ENCODE assay signal across 27 cellular contexts in the genomic region with DNA sequence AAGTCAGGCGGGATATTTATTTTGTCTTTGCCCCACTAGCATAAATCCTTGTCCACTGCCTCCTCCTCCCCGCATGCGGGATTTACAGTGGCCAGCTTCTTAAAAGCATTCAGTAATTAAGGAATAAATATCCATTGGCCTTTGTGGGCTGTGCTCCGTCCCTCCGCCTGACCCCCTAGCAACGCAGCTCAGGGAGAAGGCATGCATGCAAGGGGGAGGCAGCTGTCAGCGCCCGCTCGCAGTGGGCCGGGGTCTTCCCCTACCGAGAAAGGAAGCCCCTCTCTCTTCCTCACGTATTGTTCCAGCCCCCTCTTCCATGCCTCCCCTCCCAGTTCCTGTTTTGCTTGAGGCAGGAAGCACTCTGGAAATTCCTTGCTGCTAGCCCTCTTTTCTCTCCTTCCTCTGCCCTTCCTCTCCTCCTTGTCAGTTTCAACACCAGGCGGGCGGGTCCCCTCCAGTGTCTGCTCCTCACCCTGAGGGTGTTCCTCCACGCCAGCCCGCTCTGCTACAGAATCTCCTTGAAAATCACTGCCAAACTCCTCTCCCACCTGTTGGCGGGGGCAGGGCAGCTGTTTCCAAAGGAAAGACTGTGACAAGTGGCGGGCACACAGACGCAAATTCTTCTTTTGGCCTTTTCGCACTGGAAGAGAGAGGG.
DNase-seq lines count a peak whose midpoint lies in the region; ATAC-seq and TF ChIP-seq lines count a peak whose summit lies in the region.
"Had no signal": no experiment of that assay in that cellular context is flagged by ENCODE, and none has a peak within 500 bp of the region (broad histone marks: within the 10 kb centered on the region; RNA-seq: fewer than 3 reads in every experiment).

No MANE protein-coding gene starts in this region.

- TF ChIP-seq POLR2A in vagina (IDR thresholded peaks at IDR 0.05): no peak

- peaks cover 5% of the 10 kb centered on the region; the same call in 1 of the 2 replicates for H3K9me3 Mint-ChIP-seq in WTC11
- H3K9me3 Mint-ChIP-seq in osteocyte (ENCODE audit: unreplicated experiment): no peaks in the 10 kb centered on the region
- no peaks in the 10 kb centered on the region for H3K9me3 Mint-ChIP-seq in Caco-2 (ENCODE audit: unreplicated experiment)

- peaks cover 23% of the 10 kb centered on the region for H4K20me1 ChIP-seq in BLaER1

- H3K4me1 Mint-ChIP-seq in WTC11 (peaks cover 43% of the 10 kb centered on the region), osteocyte (ENCODE audit: unreplicated experiment) (peaks cover 16% of the 10 kb centered on the region), Caco-2 (ENCODE audit: low read depth, unreplicated experiment) (no peaks in the 10 kb centered on the region)

- ATAC-seq in WTC11: peak; percentile 52
- ATAC-seq: GM12878, left lobe of liver, SK-N-SH treated with all-trans-retinoic acid at 6 μM for 48 hours, upper lobe of right lung had no signal

- intact Hi-C loops in vagina (cut with DNase I) (no loop called here), Caco-2 (cut with micrococcal nuclease; ENCODE audit: unreplicated experiment) (no loop called here)

- H3K27ac ChIP-seq in BLaER1: no peak overlapping the region
- H3K27ac ChIP-seq in vagina: no peak overlapping the region
- H3K27ac ChIP-seq: A549, prostate gland, upper lobe of right lung had no signal

- H3K4me3 Mint-ChIP-seq in WTC11 (no peak overlapping the region), osteocyte (ENCODE audit: unreplicated experiment) (no peak overlapping the region), Caco-2 (ENCODE audit: unreplicated experiment) (no peak overlapping the region)

- no peaks in the 10 kb centered on the region for H3K36me3 Mint-ChIP-seq in WTC11
- H3K36me3 Mint-ChIP-seq in osteocyte (ENCODE audit: unreplicated experiment): peaks cover 2% of the 10 kb centered on the region
- no peaks in the 10 kb centered on the region for H3K36me3 Mint-ChIP-seq in Caco-2 (ENCODE audit: insufficient read depth, unreplicated experiment)

- no TSS peak for BruUV-seq in Caco-2 (replicated peaks; lab: Mats Ljungman, UMichigan)

- POLR2A ChIA-PET in WTC11 (lab: Charles Lee) (interaction anchor here (0.7 kb wide), 1 partner anchor 1060 kb away, joined by 3 read pairs; no protein-coding TSS in a partner anchor), Caco-2 (lab: Charles Lee) (no interaction called here)

- H3K36me3 ChIP-seq in BLaER1 (peaks cover 22% of the 10 kb centered on the region; the same call in 1 of the 2 replicates), vagina (no peaks in the 10 kb centered on the region), Caco-2 (ENCODE audit: control insufficient read depth, insufficient read depth, low read length) (no peaks in the 10 kb centered on the region)
- H3K36me3 ChIP-seq: BE2C, prostate gland, upper lobe of right lung had no signal

- H3K4me3 ChIP-seq in BLaER1 (no peak overlapping the region), vagina (no peak overlapping the region), Caco-2 (ENCODE audit: low read depth, low read length) (no peak overlapping the region)
- H3K4me3 ChIP-seq: A549, GM12878, prostate gland, upper lobe of right lung had no signal

- H3K9me3 ChIP-seq in BLaER1 (no peaks in the 10 kb centered on the region), vagina (no peaks in the 10 kb centered on the region), Caco-2 (no peaks in the 10 kb centered on the region)
- H3K9me3 ChIP-seq: A549, BE2C, prostate gland, upper lobe of right lung had no signal

- no peak for TF ChIP-seq CTCF in WTC11 (IDR thresholded peaks at IDR 0.05)
- no peak for TF ChIP-seq CTCF in osteocyte (IDR thresholded peaks at IDR 0.05)
- no peak for TF ChIP-seq CTCF in vagina (IDR thresholded peaks at IDR 0.05)
- TF ChIP-seq CTCF in Caco-2 (IDR thresholded peaks at IDR 0.05; ENCODE audit: insufficient read depth in 1 of 2, low read depth in 1 of 2, low read length in 1 of 2, severe bottlenecking in 1 of 2, unreplicated experiment in 1 of 2): no peak

- H3K4me1 ChIP-seq in BLaER1: peaks cover 10% of the 10 kb centered on the region
- no peaks in the 10 kb centered on the region for H3K4me1 ChIP-seq in vagina
- H3K4me1 ChIP-seq in Caco-2: no peaks in the 10 kb centered on the region
- H3K4me1 ChIP-seq: A549, BE2C, prostate gland had no signal

- H3K9ac ChIP-seq in BLaER1: no peak overlapping the region

- CTCF ChIA-PET in WTC11 (lab: Charles Lee): interaction anchor here (1.0 to 2.0 kb wide), 7 partner anchors 11 to 172 kb away, joined by 3 to 9 read pairs (median 6); no protein-coding TSS in a partner anchor
- CTCF ChIA-PET in Caco-2 (lab: Charles Lee): no interaction called here

- H3K27ac Mint-ChIP-seq in WTC11: peak overlapping the region; percentile 36
- H3K27ac Mint-ChIP-seq in osteocyte (ENCODE audit: unreplicated experiment): peak overlapping the region; percentile 63
- no peak overlapping the region for H3K27ac Mint-ChIP-seq in Caco-2 (ENCODE audit: unreplicated experiment)

- DNase-seq in WTC11 (ENCODE audit: low spot score) (no peak), islet precursor cell (peak; percentile 62), osteocyte (ENCODE audit: extremely low spot score, unreplicated experiment) (no peak), vagina (ENCODE audit: extremely low spot score in 2 of 2) (no peak), NCI-H187 (lab: John Stamatoyannopoulos, UW) (no peak), Caco-2 (no peak), OCI-M2 (lab: John Stamatoyannopoulos, UW; ENCODE audit: unreplicated experiment) (no peak)
- DNase-seq: activated CD4-positive, alpha-beta T cell treated with anti-CD3 and anti-CD28 coated beads for 48 hours; activated naive CD4-positive, alpha-beta T cell treated with anti-CD3 and anti-CD28 coated beads, Interleukin-2, amount 50 U/mL, for 16 hours; activated T-cell treated with anti-CD3 and anti-CD28 coated beads, Interleukin-2, amount 50 U/mL, for 48 hours; BE2C; COR-L47; cortex of kidney; HCEC 1CT; IMR-90; NCI-H1048; NCI-H1930; NCI-H345; NCI-H774; T-helper 2 cell; upper lobe of right lung had no signal

- H3K4me2 ChIP-seq in BLaER1: peak overlapping the region; percentile 11; the same call in 1 of the 2 replicates
- H3K4me2 ChIP-seq: A549 had no signal

- no peaks in the 10 kb centered on the region for H3K27me3 Mint-ChIP-seq in WTC11 (ENCODE audit: low read depth)
- H3K27me3 Mint-ChIP-seq in osteocyte (ENCODE audit: unreplicated experiment): no peaks in the 10 kb centered on the region
- no peaks in the 10 kb centered on the region for H3K27me3 Mint-ChIP-seq in Caco-2 (ENCODE audit: insufficient read depth, unreplicated experiment)

- H3K27me3 ChIP-seq in BLaER1 (no peaks in the 10 kb centered on the region), vagina (no peaks in the 10 kb centered on the region), Caco-2 (replicated peaks; ENCODE audit: control insufficient read depth, insufficient read depth, low read length) (no peaks in the 10 kb centered on the region)
- H3K27me3 ChIP-seq: BE2C, upper lobe of right lung had no signal

TF ChIP-seq in WTC11, 78 proteins besides CTCF, POLR2A, EP300 and RAD21:
- TF ChIP-seq ZNF138 (CRISPR knock-in tag; conservative IDR thresholded peaks at IDR 0.05) (no peak), ELF4 (CRISPR knock-in tag; IDR thresholded peaks at IDR 0.05; ENCODE audit: low read depth) (no peak), SMAD4 (CRISPR knock-in tag; IDR thresholded peaks at IDR 0.05) (no peak), CDX4 (CRISPR knock-in tag; IDR thresholded peaks at IDR 0.05; ENCODE audit: borderline replicate concordance) (no peak), ETV6 (CRISPR knock-in tag; IDR thresholded peaks at IDR 0.05) (peak; percentile 47; the same call in 1 of the 2 replicates), NFYB (CRISPR knock-in tag; conservative IDR thresholded peaks at IDR 0.05; ENCODE audit: low read depth) (no peak), MYBL2 (CRISPR knock-in tag; IDR thresholded peaks at IDR 0.05) (no peak), ZNF425 (CRISPR knock-in tag; conservative IDR thresholded peaks at IDR 0.05) (no peak)
